ENCODE assay signal across 8 cellular contexts in genomic region chr1:213486488-213486887, GRCh38.
"Had no signal": no experiment of that assay in that cellular context is flagged by ENCODE, and none has a peak within 500 bp of the region (broad histone marks: within the 10 kb centered on the region; RNA-seq: fewer than 3 reads in every experiment).

No MANE protein-coding gene starts in this region.

- FAIRE-seq: G401.6, GM12878, GM12891, GM12892, GM18507, GM19239 had no signal

- H3K4me3 ChIP-seq: GM12878 had no signal

- ATAC-seq: GM12878 had no signal

- DNase-seq: GDM1, GF-D8 had no signal
